8 cellular contexts compared by ENCODE assay signal in genomic region chr1:23837905-23838304, GRCh38. TPM values are rescaled to one million over a fixed set of nuclear protein-coding genes. Genes with fewer than 3 reads are reported as not detected.
DNase-seq lines count a peak whose midpoint lies in the region; ATAC-seq and TF ChIP-seq lines count a peak whose summit lies in the region.

No MANE protein-coding gene starts in this region.

- H3K4me1 ChIP-seq in SK-N-SH (ENCODE audit: control insufficient read depth in 1 of 2, insufficient read depth in 2 of 2, low read depth in 1 of 2, low read length in 1 of 2) (peaks cover 0 to 6% of the 10 kb centered on the region in 2 experiments; a peak in 1 of 4 replicates), esophagus squamous epithelium (peaks cover 6 to 15% (median 6%) of the 10 kb centered on the region in 3 donors), parathyroid adenoma (no peaks in the 10 kb centered on the region)

- WGBS in SK-N-SH (ENCODE audit: low lambda C conversion rate) = 41% methylated on average over 9 of the region's 13 CpGs
- 16 to 28% methylated on average over 6 to 7 of the region's 13 CpGs for WGBS in esophagus squamous epithelium, 2 donors

- no peaks in the 10 kb centered on the region for H3K9me3 Mint-ChIP-seq in progenitor cell of endocrine pancreas (ENCODE audit: low read depth)

- intact Hi-C loops in esophagus squamous epithelium (cut with DNase I) = no loop called here

- H3K36me3 Mint-ChIP-seq in progenitor cell of endocrine pancreas (ENCODE audit: insufficient read depth) = no peaks in the 10 kb centered on the region

- peak overlapping the region; percentile 67 for H2AFZ ChIP-seq in SK-N-SH (ENCODE audit: low read depth)
- H2AFZ ChIP-seq in parathyroid adenoma = peak overlapping the region; percentile 64

- no peaks in the 10 kb centered on the region for H3F3A ChIP-seq in SK-N-SH (replicated peaks; ENCODE audit: insufficient read depth)

- CTCF ChIA-PET in SK-N-SH (lab: Yijun Ruan, JAX) = interaction anchor here (1.1 to 1.3 kb wide), 2 partner anchors 25 to 79 kb away, joined by 3 read pairs; no protein-coding TSS in a partner anchor

- no peak overlapping the region for H3K4me3 Mint-ChIP-seq in progenitor cell of endocrine pancreas (ENCODE audit: low read depth)

- H3K9me3 ChIP-seq in SK-N-SH = no peaks in the 10 kb centered on the region
- H3K9me3 ChIP-seq in esophagus squamous epithelium = no peaks in the 10 kb centered on the region
- no peaks in the 10 kb centered on the region for H3K9me3 ChIP-seq in parathyroid adenoma (ENCODE audit: control insufficient read depth, low read length)

- TF ChIP-seq RAD21 in SK-N-SH (IDR thresholded peaks at IDR 0.05; ENCODE audit: low read length) = no peak

- H3K4me3 ChIP-seq in SK-N-SH (ENCODE audit: low read depth in 2 of 2, low read length in 1 of 2) (peak overlapping the region; percentile 39 to 62; a peak in 2 of 4 replicates), esophagus squamous epithelium (peak overlapping the region; percentile 4 to 61 (median 42)), parathyroid adenoma (ENCODE audit: low read depth, low read length) (no peak overlapping the region)

- H3K9ac ChIP-seq in SK-N-SH (no peak overlapping the region), parathyroid adenoma (no peak overlapping the region)

- no peaks in the 10 kb centered on the region for H4K20me1 ChIP-seq in SK-N-SH (ENCODE audit: insufficient read depth)

- H3K4me1 Mint-ChIP-seq in progenitor cell of endocrine pancreas (ENCODE audit: low read depth) = peaks cover 2% of the 10 kb centered on the region

- H3K27ac Mint-ChIP-seq in progenitor cell of endocrine pancreas = no peak overlapping the region

- H3K27ac ChIP-seq in SK-N-SH (ENCODE audit: low read depth in 2 of 2, low read length in 1 of 2) (no peak overlapping the region), esophagus squamous epithelium (no peak overlapping the region), parathyroid adenoma (no peak overlapping the region)

- no peaks in the 10 kb centered on the region for H3K79me2 ChIP-seq in SK-N-SH (ENCODE audit: insufficient read depth)
- no peaks in the 10 kb centered on the region for H3K79me2 ChIP-seq in parathyroid adenoma

- H3K4me2 ChIP-seq in SK-N-SH = peak overlapping the region; percentile 84
- H3K4me2 ChIP-seq in parathyroid adenoma (ENCODE audit: low read length) = peak overlapping the region; percentile 62

- POLR2A ChIA-PET in SK-N-SH (lab: Yijun Ruan, JAX) = no interaction called here

- TF ChIP-seq POLR2A in esophagus squamous epithelium (IDR thresholded peaks at IDR 0.05) = no peak

- no peaks in the 10 kb centered on the region for H3K9me2 ChIP-seq in SK-N-SH

- ATAC-seq in GM18867 (IDR thresholded peaks at IDR 0.05; ENCODE audit: unreplicated experiment) = peak; percentile 16
- ATAC-seq in HG03520 (IDR thresholded peaks at IDR 0.05; ENCODE audit: unreplicated experiment) = no peak
- ATAC-seq in GM21825 (IDR thresholded peaks at IDR 0.05; ENCODE audit: unreplicated experiment) = no peak

- TF ChIP-seq EP300 in SK-N-SH (IDR thresholded peaks at IDR 0.05; ENCODE audit: borderline replicate concordance in 1 of 2, low read depth in 1 of 2, low read length in 1 of 2) = no peak

- no peaks in the 10 kb centered on the region for H3K27me3 ChIP-seq in SK-N-SH (ENCODE audit: insufficient read depth)
- peaks cover 0 to 6% (median 1%) of the 10 kb centered on the region in 4 donors for H3K27me3 ChIP-seq in esophagus squamous epithelium
- no peaks in the 10 kb centered on the region for H3K27me3 ChIP-seq in parathyroid adenoma (ENCODE audit: control insufficient read depth, insufficient read depth, low read length)

- DNase-seq in SK-N-SH (no peak), esophagus squamous epithelium (lab: John Stamatoyannopoulos, UW) (no peak), SKM-1 (lab: John Stamatoyannopoulos, UW; ENCODE audit: unreplicated experiment) (no peak), progenitor cell of endocrine pancreas (ENCODE audit: low spot score, unreplicated experiment) (no peak)

- H3K36me3 ChIP-seq in SK-N-SH (replicated peaks in 1 of 2; ENCODE audit: control insufficient read depth in 1 of 2, insufficient read depth in 2 of 2, low read length in 1 of 2) (no peaks in the 10 kb centered on the region), esophagus squamous epithelium (no peaks in the 10 kb centered on the region), parathyroid adenoma (ENCODE audit: control insufficient read depth, insufficient read depth, low read length) (no peaks in the 10 kb centered on the region)

- no peak for TF ChIP-seq CTCF in SK-N-SH (IDR thresholded peaks at IDR 0.05)
- no peak for TF ChIP-seq CTCF in esophagus squamous epithelium (IDR thresholded peaks at IDR 0.05)
- TF ChIP-seq CTCF in parathyroid adenoma (IDR thresholded peaks at IDR 0.05) = no peak
- TF ChIP-seq CTCF in progenitor cell of endocrine pancreas (IDR thresholded peaks at IDR 0.05; ENCODE audit: unreplicated experiment) = no peak

- H3K27me3 Mint-ChIP-seq in progenitor cell of endocrine pancreas = peaks cover 25% of the 10 kb centered on the region

TF ChIP-seq in SK-N-SH, 30 proteins besides CTCF, POLR2A, EP300 and RAD21 (continues in another document):
- TF ChIP-seq PBX3 (IDR thresholded peaks at IDR 0.05) (no peak), JUND (IDR thresholded peaks at IDR 0.05) (no peak), TCF12 (IDR thresholded peaks at IDR 0.05) (no peak), MXI1 (IDR thresholded peaks at IDR 0.05; ENCODE audit: low read depth, low read length) (no peak), SIN3A (IDR thresholded peaks at IDR 0.05; ENCODE audit: borderline replicate concordance, low read depth, low read length) (no peak), FOSL2 (IDR thresholded peaks at IDR 0.05; ENCODE audit: borderline replicate concordance, low read depth) (no peak)
- TF ChIP-seq, protein P1, sequence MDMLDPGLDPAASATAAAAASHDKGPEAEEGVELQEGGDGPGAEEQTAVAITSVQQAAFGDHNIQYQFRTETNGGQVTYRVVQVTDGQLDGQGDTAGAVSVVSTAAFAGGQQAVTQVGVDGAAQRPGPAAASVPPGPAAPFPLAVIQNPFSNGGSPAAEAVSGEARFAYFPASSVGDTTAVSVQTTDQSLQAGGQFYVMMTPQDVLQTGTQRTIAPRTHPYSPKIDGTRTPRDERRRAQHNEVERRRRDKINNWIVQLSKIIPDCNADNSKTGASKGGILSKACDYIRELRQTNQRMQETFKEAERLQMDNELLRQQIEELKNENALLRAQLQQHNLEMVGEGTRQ (IDR thresholded peaks at IDR 0.05; ENCODE audit: borderline replicate concordance, low read depth, low read length) = no peak

RNA-seq across cellular contexts. Expression of gene HMGCL, which starts 12.7 kb away (rescaled TPM):
- polyA plus RNA-seq in SK-N-SH (2012; rRNA removed) = 28.2 and 36.5 TPM in 2 replicates
- polyA plus RNA-seq in SK-N-SH (2012; cell fraction: cytosol; rRNA removed) = 23.6 and 33.6 TPM in 2 replicates
- polyA plus RNA-seq in SK-N-SH (2012; cell fraction: nucleus; rRNA removed) = 30.5 and 34.3 TPM in 2 replicates
- total RNA-seq in esophagus squamous epithelium (10 to 100 TPM; 14.3 to 38.9 (median 26.6) TPM), progenitor cell of endocrine pancreas (30.0 and 30.3 TPM in 2 replicates)

RNA-seq across cellular contexts. Expression of gene FUCA1, which starts 30.2 kb away (rescaled TPM):
- 31.9 and 35.2 TPM in 2 replicates for polyA plus RNA-seq in SK-N-SH (2012; rRNA removed)
- polyA plus RNA-seq in SK-N-SH (2012; cell fraction: cytosol; rRNA removed) = 40.6 and 41.0 TPM in 2 replicates
- polyA plus RNA-seq in SK-N-SH (2012; cell fraction: nucleus; rRNA removed) = 16.1 and 29.8 TPM in 2 replicates
- total RNA-seq in esophagus squamous epithelium (10 to 100 TPM; 10.1 to 32.2 (median 17.5) TPM), progenitor cell of endocrine pancreas (18.1 and 18.8 TPM in 2 replicates)

RNA-seq across cellular contexts. Expression of gene GALE, which starts 37.4 kb away (rescaled TPM):
- polyA plus RNA-seq in SK-N-SH (2012; rRNA removed) = 71.7 and 76.0 TPM in 2 replicates
- polyA plus RNA-seq in SK-N-SH (2012; cell fraction: cytosol; rRNA removed) = 35.8 and 54.2 TPM in 2 replicates
- 98.6 and 102 TPM in 2 replicates for polyA plus RNA-seq in SK-N-SH (2012; cell fraction: nucleus; rRNA removed)
- total RNA-seq in esophagus squamous epithelium (10 to 100 TPM; 55.1 to 81.0 (median 60.4) TPM), progenitor cell of endocrine pancreas (49.9 and 53.3 TPM in 2 replicates)

RNA-seq across cellular contexts. Expression of gene LYPLA2, which starts 47.0 kb away (rescaled TPM):
- 109 and 135 TPM in 2 replicates for polyA plus RNA-seq in SK-N-SH (2012; rRNA removed)
- 44.7 and 69.7 TPM in 2 replicates for polyA plus RNA-seq in SK-N-SH (2012; cell fraction: cytosol; rRNA removed)
- polyA plus RNA-seq in SK-N-SH (2012; cell fraction: nucleus; rRNA removed) = 159 and 199 TPM in 2 replicates
- 10 to 100 TPM; 51.9 to 75.5 (median 64.4) TPM for total RNA-seq in esophagus squamous epithelium
- total RNA-seq in progenitor cell of endocrine pancreas = 109 and 115 TPM in 2 replicates

RNA-seq across cellular contexts. Expression of gene PITHD1, which starts 59.7 kb away (rescaled TPM):
- polyA plus RNA-seq in SK-N-SH (2012; rRNA removed) = 36.3 and 41.8 TPM in 2 replicates
- polyA plus RNA-seq in SK-N-SH (2012; cell fraction: cytosol; rRNA removed) = 46.8 and 56.6 TPM in 2 replicates
- polyA plus RNA-seq in SK-N-SH (2012; cell fraction: nucleus; rRNA removed) = 30.0 and 34.5 TPM in 2 replicates
- total RNA-seq in esophagus squamous epithelium (10 to 100 TPM; 57.4 to 86.3 (median 78.0) TPM), progenitor cell of endocrine pancreas (52.8 and 53.8 TPM in 2 replicates)
